In the genomic region with DNA sequence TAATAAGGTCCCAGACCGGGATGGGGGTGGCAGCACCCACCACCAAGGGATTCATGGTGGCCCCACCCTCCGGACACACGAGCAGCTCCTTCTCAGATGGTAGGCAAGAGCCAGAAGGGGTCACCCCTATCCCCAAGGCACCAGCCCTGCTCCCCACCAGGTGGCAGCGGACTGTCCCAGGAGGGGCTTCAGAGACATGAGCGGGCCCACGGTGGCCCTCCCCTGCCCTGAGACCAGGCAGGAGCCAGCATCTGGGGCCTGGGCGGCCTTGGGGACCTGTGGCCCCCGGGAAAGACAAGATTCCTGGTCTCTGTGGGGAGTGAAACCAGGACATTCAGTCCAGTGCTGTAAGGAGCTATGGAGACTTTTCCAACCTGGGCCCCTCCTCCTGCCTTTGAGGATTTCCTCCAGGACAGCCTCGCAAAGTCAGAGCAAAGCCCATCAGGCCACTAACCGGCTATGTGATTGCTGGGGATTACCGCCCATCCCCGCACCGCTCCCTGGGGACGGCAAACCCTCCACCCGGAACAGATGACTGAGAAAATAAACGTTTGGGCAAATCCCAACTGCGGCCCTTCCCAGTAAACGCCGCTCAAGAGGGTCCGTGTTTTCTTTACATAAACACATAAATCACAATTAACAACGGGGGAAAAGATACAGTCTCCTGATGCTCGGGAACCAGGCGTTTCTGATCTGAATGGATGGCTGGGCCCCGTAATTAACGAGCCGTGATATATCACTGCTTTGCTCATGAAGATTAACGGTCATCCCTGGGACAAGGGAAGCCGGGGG, we compare ENCODE assay signal across 1 cellular context.
TF ChIP-seq lines count a peak whose summit lies in the region.

No MANE protein-coding gene starts in this region.

TF ChIP-seq in WTC11, 78 proteins besides CTCF, POLR2A, EP300 and RAD21 (continued from another document):
- TF ChIP-seq, protein P1, sequence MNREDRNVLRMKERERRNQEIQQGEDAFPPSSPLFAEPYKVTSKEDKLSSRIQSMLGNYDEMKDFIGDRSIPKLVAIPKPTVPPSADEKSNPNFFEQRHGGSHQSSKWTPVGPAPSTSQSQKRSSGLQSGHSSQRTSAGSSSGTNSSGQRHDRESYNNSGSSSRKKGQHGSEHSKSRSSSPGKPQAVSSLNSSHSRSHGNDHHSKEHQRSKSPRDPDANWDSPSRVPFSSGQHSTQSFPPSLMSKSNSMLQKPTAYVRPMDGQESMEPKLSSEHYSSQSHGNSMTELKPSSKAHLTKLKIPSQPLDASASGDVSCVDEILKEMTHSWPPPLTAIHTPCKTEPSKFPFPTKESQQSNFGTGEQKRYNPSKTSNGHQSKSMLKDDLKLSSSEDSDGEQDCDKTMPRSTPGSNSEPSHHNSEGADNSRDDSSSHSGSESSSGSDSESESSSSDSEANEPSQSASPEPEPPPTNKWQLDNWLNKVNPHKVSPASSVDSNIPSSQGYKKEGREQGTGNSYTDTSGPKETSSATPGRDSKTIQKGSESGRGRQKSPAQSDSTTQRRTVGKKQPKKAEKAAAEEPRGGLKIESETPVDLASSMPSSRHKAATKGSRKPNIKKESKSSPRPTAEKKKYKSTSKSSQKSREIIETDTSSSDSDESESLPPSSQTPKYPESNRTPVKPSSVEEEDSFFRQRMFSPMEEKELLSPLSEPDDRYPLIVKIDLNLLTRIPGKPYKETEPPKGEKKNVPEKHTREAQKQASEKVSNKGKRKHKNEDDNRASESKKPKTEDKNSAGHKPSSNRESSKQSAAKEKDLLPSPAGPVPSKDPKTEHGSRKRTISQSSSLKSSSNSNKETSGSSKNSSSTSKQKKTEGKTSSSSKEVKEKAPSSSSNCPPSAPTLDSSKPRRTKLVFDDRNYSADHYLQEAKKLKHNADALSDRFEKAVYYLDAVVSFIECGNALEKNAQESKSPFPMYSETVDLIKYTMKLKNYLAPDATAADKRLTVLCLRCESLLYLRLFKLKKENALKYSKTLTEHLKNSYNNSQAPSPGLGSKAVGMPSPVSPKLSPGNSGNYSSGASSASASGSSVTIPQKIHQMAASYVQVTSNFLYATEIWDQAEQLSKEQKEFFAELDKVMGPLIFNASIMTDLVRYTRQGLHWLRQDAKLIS (CRISPR knock-in tag; IDR thresholded peaks at IDR 0.05; ENCODE audit: borderline replicate concordance): no peak
- no peak for TF ChIP-seq FOXP1 (CRISPR knock-in tag; IDR thresholded peaks at IDR 0.05; ENCODE audit: borderline replicate concordance)
- no peak for TF ChIP-seq ZNF219 (CRISPR knock-in tag; IDR thresholded peaks at IDR 0.05; ENCODE audit: borderline replicate concordance)
- TF ChIP-seq, protein P2, sequence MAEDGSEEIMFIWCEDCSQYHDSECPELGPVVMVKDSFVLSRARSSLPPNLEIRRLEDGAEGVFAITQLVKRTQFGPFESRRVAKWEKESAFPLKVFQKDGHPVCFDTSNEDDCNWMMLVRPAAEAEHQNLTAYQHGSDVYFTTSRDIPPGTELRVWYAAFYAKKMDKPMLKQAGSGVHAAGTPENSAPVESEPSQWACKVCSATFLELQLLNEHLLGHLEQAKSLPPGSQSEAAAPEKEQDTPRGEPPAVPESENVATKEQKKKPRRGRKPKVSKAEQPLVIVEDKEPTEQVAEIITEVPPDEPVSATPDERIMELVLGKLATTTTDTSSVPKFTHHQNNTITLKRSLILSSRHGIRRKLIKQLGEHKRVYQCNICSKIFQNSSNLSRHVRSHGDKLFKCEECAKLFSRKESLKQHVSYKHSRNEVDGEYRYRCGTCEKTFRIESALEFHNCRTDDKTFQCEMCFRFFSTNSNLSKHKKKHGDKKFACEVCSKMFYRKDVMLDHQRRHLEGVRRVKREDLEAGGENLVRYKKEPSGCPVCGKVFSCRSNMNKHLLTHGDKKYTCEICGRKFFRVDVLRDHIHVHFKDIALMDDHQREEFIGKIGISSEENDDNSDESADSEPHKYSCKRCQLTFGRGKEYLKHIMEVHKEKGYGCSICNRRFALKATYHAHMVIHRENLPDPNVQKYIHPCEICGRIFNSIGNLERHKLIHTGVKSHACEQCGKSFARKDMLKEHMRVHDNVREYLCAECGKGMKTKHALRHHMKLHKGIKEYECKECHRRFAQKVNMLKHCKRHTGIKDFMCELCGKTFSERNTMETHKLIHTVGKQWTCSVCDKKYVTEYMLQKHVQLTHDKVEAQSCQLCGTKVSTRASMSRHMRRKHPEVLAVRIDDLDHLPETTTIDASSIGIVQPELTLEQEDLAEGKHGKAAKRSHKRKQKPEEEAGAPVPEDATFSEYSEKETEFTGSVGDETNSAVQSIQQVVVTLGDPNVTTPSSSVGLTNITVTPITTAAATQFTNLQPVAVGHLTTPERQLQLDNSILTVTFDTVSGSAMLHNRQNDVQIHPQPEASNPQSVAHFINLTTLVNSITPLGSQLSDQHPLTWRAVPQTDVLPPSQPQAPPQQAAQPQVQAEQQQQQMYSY (CRISPR knock-in tag; IDR thresholded peaks at IDR 0.05): no peak
TF ChIP-seq in WTC11: peak in this region for 0.
